ENCODE assay signal across 8 cellular contexts in the genomic region with DNA sequence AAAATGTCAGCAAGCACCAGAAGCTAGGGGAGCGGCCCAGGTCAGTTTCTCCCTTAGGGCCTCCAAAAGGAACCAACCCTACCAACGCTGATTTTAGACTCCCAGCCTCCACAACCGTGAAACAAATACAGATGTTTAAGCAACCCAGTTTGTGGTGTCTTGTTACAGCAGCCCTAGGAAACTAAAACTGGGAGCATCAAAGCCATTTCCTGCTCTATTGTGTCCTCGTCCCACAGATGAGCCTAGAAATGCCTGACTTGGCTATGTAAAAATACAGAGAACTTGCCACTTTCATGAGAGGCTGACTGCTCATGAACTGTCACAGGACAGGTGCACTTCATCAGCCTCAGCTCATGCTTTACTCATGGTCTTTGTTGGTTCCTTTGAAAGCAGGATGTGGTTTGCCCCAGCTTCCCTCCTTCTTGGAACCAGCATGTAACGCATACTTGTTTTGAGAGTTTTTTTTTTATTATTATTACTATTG.
A peak's percentile ranks its signal among the peaks of the same experiment; 100 is the strongest.
DNase-seq lines count a peak whose midpoint lies in the region; ATAC-seq lines count a peak whose summit lies in the region.

No MANE protein-coding gene starts in this region.

- peaks cover 2% of the 10 kb centered on the region; the same call in 1 of the 2 replicates for H3K4me1 ChIP-seq in iPS DF 6.9 (ENCODE audit: control insufficient read depth, insufficient read depth, low read length)

- H3K9me3 ChIP-seq in iPS DF 6.9 (ENCODE audit: control insufficient read depth, insufficient read depth, low read length): no peaks in the 10 kb centered on the region

- ATAC-seq in GM18517 (IDR thresholded peaks at IDR 0.05; ENCODE audit: unreplicated experiment) (peak; percentile 83), HG02763 (IDR thresholded peaks at IDR 0.05; ENCODE audit: unreplicated experiment) (peak; percentile 83)

- DNase-seq in NOMO-1 (lab: John Stamatoyannopoulos, UW; ENCODE audit: unreplicated experiment in 2 of 2) (peak; percentile 65 to 75), activated T-cell treated with anti-CD3 and anti-CD28 coated beads for 48 hours (ENCODE audit: low read depth) (peak; percentile 46), iPS DF 6.9 (ENCODE audit: low read depth, low spot score) (peak; percentile 27), SHP77 treated with DMSO at 0.1 percent for 48 hours (lab: John Stamatoyannopoulos, UW) (no peak), inferior parietal cortex (ENCODE audit: extremely low spot score) (no peak)
- DNase-seq in stimulated activated CD8-positive, alpha-beta memory T cell treated with anti-CD3 and anti-CD28 coated beads, Interleukin-7, amount 100 ng/mL, for 4 hours (ENCODE audit: low read depth in 2 of 2): peak; percentile 59 to 78

- no peak overlapping the region for H3K4me3 ChIP-seq in iPS DF 6.9 (ENCODE audit: low read length)

- H3K27ac ChIP-seq in iPS DF 6.9 (ENCODE audit: low read length): no peak overlapping the region

- no CpG with 5 or more reads among the region's 5 CpGs for WGBS in iPS DF 6.9 (ENCODE audit: insufficient coverage, insufficient read length)

- no peaks in the 10 kb centered on the region for H3K36me3 ChIP-seq in iPS DF 6.9 (ENCODE audit: control insufficient read depth, insufficient read depth, low read length)

- no peaks in the 10 kb centered on the region for H3K27me3 ChIP-seq in iPS DF 6.9 (ENCODE audit: control insufficient read depth, insufficient read depth, low read length)

Comparison
In these comparisons a context has a peak if more than half of its experiments do, and no peak if none do; other contexts are left out.
1. DNase-seq: peak in NOMO-1 (2 of 2), activated T-cell treated with anti-CD3 and anti-CD28 coated beads for 48 hours (single experiment), iPS DF 6.9 (single experiment) and stimulated activated CD8-positive, alpha-beta memory T cell treated with anti-CD3 and anti-CD28 coated beads, Interleukin-7, amount 100 ng/mL, for 4 hours (2 of 2); none in SHP77 treated with DMSO at 0.1 percent for 48 hours (single experiment) and inferior parietal cortex (single experiment).